ENCODE assay signal across 17 cellular contexts in the genomic region with DNA sequence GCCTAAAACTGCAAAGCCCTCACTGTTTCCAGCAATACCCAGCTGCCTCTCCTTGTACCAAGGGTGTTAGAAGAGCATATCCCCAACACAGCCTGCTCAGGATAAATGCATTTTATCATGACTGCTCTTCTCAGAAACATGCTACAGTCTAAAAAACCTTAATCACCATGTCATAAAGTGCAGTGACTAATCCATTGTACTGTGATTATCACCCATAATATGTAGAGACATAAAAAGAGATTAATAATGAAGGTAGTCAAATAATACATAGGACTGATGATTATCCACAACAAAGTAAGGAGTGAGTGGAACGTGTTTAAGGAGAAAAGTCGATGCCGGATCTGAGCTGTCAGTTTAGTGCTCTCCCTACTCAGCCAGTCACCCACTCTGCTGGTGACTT. TPM values are rescaled to one million over a fixed set of nuclear protein-coding genes. Genes with fewer than 3 reads are reported as not detected.
DNase-seq lines count a peak whose midpoint lies in the region; ATAC-seq and TF ChIP-seq lines count a peak whose summit lies in the region.
"Had no signal": no experiment of that assay in that cellular context is flagged by ENCODE, and none has a peak within 500 bp of the region (broad histone marks: within the 10 kb centered on the region; RNA-seq: fewer than 3 reads in every experiment).

No MANE protein-coding gene starts in this region.

- intact Hi-C loops in PC-3 (cut with micrococcal nuclease): no loop called here

- POLR2A ChIA-PET in PC-3 (lab: Charles Lee; ENCODE audit: unreplicated experiment): no interaction called here

- DNase-seq in GM23338 (ENCODE audit: low spot score) (no peak), PC-3 (peak; percentile 59), hepatocyte (ENCODE audit: low spot score) (no peak), NCI-H146 (lab: John Stamatoyannopoulos, UW) (no peak), HK-2 (ENCODE audit: unreplicated experiment) (no peak)
- DNase-seq in stimulated activated naive B cell treated with anti-CD40 and anti-IgM and Interleukin-4, amounts not matched to agents 10 μg/mL and 1 μg/mL and 100 μg/mL, for 72 hours: no peak
- DNase-seq: Caco-2; CD4-positive, CD25-positive, alpha-beta regulatory T cell; CD8-positive, alpha-beta T cell; DMS 273 treated with DMSO at 0.1 percent for 48 hours; DMS79 treated with DMSO at 0.1 percent for 48 hours; GF-D8; GOT3; HFFc6 had no signal

- H3F3A ChIP-seq in GM23338 (replicated peaks; ENCODE audit: low read depth): no peaks in the 10 kb centered on the region
- H3F3A ChIP-seq in PC-3 (ENCODE audit: low read length, unreplicated experiment): no peaks in the 10 kb centered on the region

- H4K20me1 ChIP-seq in GM23338 (replicated peaks; ENCODE audit: insufficient read depth) (no peaks in the 10 kb centered on the region), PC-3 (ENCODE audit: low read length) (no peaks in the 10 kb centered on the region), hepatocyte (ENCODE audit: insufficient read depth, poor library complexity, severe bottlenecking) (no peaks in the 10 kb centered on the region)
- H4K20me1 ChIP-seq: BLaER1 had no signal

- H3K27ac ChIP-seq in GM23338 (ENCODE audit: low read depth): no peak overlapping the region
- H3K27ac ChIP-seq in PC-3 (ENCODE audit: low read length): peak overlapping the region; percentile 82
- no peak overlapping the region for H3K27ac ChIP-seq in hepatocyte
- H3K27ac ChIP-seq: BLaER1, C4-2B had no signal

- H3K4me2 ChIP-seq in GM23338 (no peak overlapping the region), PC-3 (ENCODE audit: low read length) (peak overlapping the region; percentile 58), hepatocyte (peak overlapping the region; percentile 20)
- H3K4me2 ChIP-seq: BLaER1 had no signal

- no peaks in the 10 kb centered on the region for H3K36me3 ChIP-seq in GM23338 (ENCODE audit: insufficient read depth)
- no peaks in the 10 kb centered on the region for H3K36me3 ChIP-seq in PC-3 (ENCODE audit: low read depth, low read length)
- H3K36me3 ChIP-seq in hepatocyte (replicated peaks; ENCODE audit: insufficient read depth, low read depth): no peaks in the 10 kb centered on the region
- H3K36me3 ChIP-seq: BLaER1, HAP-1 had no signal

- no peaks in the 10 kb centered on the region for H3K27me3 ChIP-seq in GM23338 (ENCODE audit: insufficient read depth)
- no peaks in the 10 kb centered on the region for H3K27me3 ChIP-seq in PC-3 (ENCODE audit: low read length)
- no peaks in the 10 kb centered on the region for H3K27me3 ChIP-seq in hepatocyte
- H3K27me3 ChIP-seq: BLaER1 had no signal

- H3K79me2 ChIP-seq in GM23338 (replicated peaks; ENCODE audit: insufficient read depth) (no peaks in the 10 kb centered on the region), PC-3 (ENCODE audit: low read length) (no peaks in the 10 kb centered on the region), hepatocyte (no peaks in the 10 kb centered on the region)

- H3K36me3 Mint-ChIP-seq in GM23338 (ENCODE audit: low read depth): no peaks in the 10 kb centered on the region
- peaks cover 4 to 5% of the 10 kb centered on the region in 2 donors for H3K36me3 Mint-ChIP-seq in stimulated activated naive B cell treated with anti-CD40 and anti-IgM and Interleukin-4, amounts not matched to agents 10 μg/mL and 1 μg/mL and 100 μg/mL, for 72 hours
- H3K36me3 Mint-ChIP-seq: CD4-positive, CD25-positive, alpha-beta regulatory T cell; CD8-positive, alpha-beta T cell had no signal

- H3K4me1 ChIP-seq in GM23338 (ENCODE audit: insufficient read depth) (no peaks in the 10 kb centered on the region), PC-3 (ENCODE audit: insufficient read depth, low read length) (peaks cover 43% of the 10 kb centered on the region), hepatocyte (ENCODE audit: insufficient read depth) (peaks cover 5% of the 10 kb centered on the region)
- H3K4me1 ChIP-seq: Caco-2, HAP-1 had no signal

- no peak for ATAC-seq in GM23338
- ATAC-seq in PC-3: peak; percentile 51
- ATAC-seq in stimulated activated naive B cell treated with anti-CD40 and anti-IgM and Interleukin-4, amounts not matched to agents 10 μg/mL and 1 μg/mL and 100 μg/mL, for 72 hours (replicated peaks): no peak
- ATAC-seq: CD8-positive, alpha-beta T cell had no signal

- H3K27ac Mint-ChIP-seq in GM23338: peak overlapping the region; percentile 50; the same call in 1 of the 2 replicates
- H3K27ac Mint-ChIP-seq in stimulated activated naive B cell treated with anti-CD40 and anti-IgM and Interleukin-4, amounts not matched to agents 10 μg/mL and 1 μg/mL and 100 μg/mL, for 72 hours: peak overlapping the region; percentile 5
- H3K27ac Mint-ChIP-seq: CD4-positive, CD25-positive, alpha-beta regulatory T cell; CD8-positive, alpha-beta T cell; HFFc6 had no signal

- H3K9me2 ChIP-seq in GM23338 (ENCODE audit: insufficient read depth) (no peaks in the 10 kb centered on the region), PC-3 (replicated peaks; ENCODE audit: low read length) (no peaks in the 10 kb centered on the region), hepatocyte (replicated peaks; ENCODE audit: insufficient read depth) (no peaks in the 10 kb centered on the region)

- H3K4me3 ChIP-seq in GM23338: no peak overlapping the region
- H3K4me3 ChIP-seq in PC-3 (ENCODE audit: low read length): no peak overlapping the region
- no peak overlapping the region for H3K4me3 ChIP-seq in hepatocyte
- H3K4me3 ChIP-seq: BLaER1, HAP-1 had no signal

- no peaks in the 10 kb centered on the region for H3K9me3 ChIP-seq in PC-3 (ENCODE audit: low read length)
- H3K9me3 ChIP-seq in hepatocyte (ENCODE audit: low read depth): no peaks in the 10 kb centered on the region
- H3K9me3 ChIP-seq: BLaER1, Caco-2, HAP-1 had no signal

- CTCF ChIA-PET in PC-3 (lab: Charles Lee): interaction anchor here (0.7 kb wide), 1 partner anchor 617 kb away, joined by 3 read pairs; no protein-coding TSS in a partner anchor

- TF ChIP-seq CTCF in GM23338 (conservative IDR thresholded peaks at IDR 0.05; ENCODE audit: low read depth in 2 of 2) (no peak), PC-3 (conservative IDR thresholded peaks at IDR 0.05; ENCODE audit: low read depth, low read length) (no peak), hepatocyte (IDR thresholded peaks at IDR 0.05; ENCODE audit: poor library complexity) (no peak)

- H3K4me3 Mint-ChIP-seq in GM23338: no peak overlapping the region
- no peak overlapping the region for H3K4me3 Mint-ChIP-seq in stimulated activated naive B cell treated with anti-CD40 and anti-IgM and Interleukin-4, amounts not matched to agents 10 μg/mL and 1 μg/mL and 100 μg/mL, for 72 hours
- H3K4me3 Mint-ChIP-seq: CD4-positive, CD25-positive, alpha-beta regulatory T cell; CD8-positive, alpha-beta T cell; HFFc6 had no signal

- BruUV-seq in PC-3 (replicated peaks; lab: Mats Ljungman, UMichigan): no TSS peak

- no peaks in the 10 kb centered on the region for H3K9me3 Mint-ChIP-seq in GM23338
- H3K9me3 Mint-ChIP-seq in stimulated activated naive B cell treated with anti-CD40 and anti-IgM and Interleukin-4, amounts not matched to agents 10 μg/mL and 1 μg/mL and 100 μg/mL, for 72 hours: peaks cover 1 to 4% of the 10 kb centered on the region in 2 donors
- H3K9me3 Mint-ChIP-seq: CD8-positive, alpha-beta T cell; HFFc6 had no signal

- H3K4me1 Mint-ChIP-seq in GM23338: peaks cover 7% of the 10 kb centered on the region; the same call in 2 of the 3 replicates
- no peaks in the 10 kb centered on the region for H3K4me1 Mint-ChIP-seq in stimulated activated naive B cell treated with anti-CD40 and anti-IgM and Interleukin-4, amounts not matched to agents 10 μg/mL and 1 μg/mL and 100 μg/mL, for 72 hours
- H3K4me1 Mint-ChIP-seq: CD4-positive, CD25-positive, alpha-beta regulatory T cell had no signal

- 72% methylated on average over 3 of the region's 3 CpGs for WGBS in hepatocyte (ENCODE audit: low lambda C conversion rate, missing lambda C conversion rate)

- H3K27me3 Mint-ChIP-seq in GM23338 (ENCODE audit: insufficient read depth, low read depth, poor library complexity): no peaks in the 10 kb centered on the region
- H3K27me3 Mint-ChIP-seq in stimulated activated naive B cell treated with anti-CD40 and anti-IgM and Interleukin-4, amounts not matched to agents 10 μg/mL and 1 μg/mL and 100 μg/mL, for 72 hours: peaks cover 4 to 6% of the 10 kb centered on the region in 2 donors

- H2AFZ ChIP-seq in GM23338 (no peak overlapping the region), PC-3 (ENCODE audit: low read length) (peak overlapping the region; percentile 44), hepatocyte (no peak overlapping the region)

- H3K9ac ChIP-seq in PC-3 (ENCODE audit: low read length): peak overlapping the region; percentile 36; the same call in 1 of the 2 replicates
- H3K9ac ChIP-seq: BLaER1 had no signal

TF ChIP-seq in GM23338, 12 proteins besides CTCF, POLR2A, EP300 and RAD21 (continues in another document):
- no peak for TF ChIP-seq CREB1 (CRISPR knock-in tag; IDR thresholded peaks at IDR 0.05; ENCODE audit: low read depth)

RNA-seq across cellular contexts. Expression of a gene that starts 12.2 kb away (rescaled TPM):
- 63.1 and 74.4 TPM in 2 replicates for total RNA-seq in GM23338 (2014; rRNA removed; shearing (Covaris generic))
- polyA plus RNA-seq in GM23338 (2016; fragmentation: Nextera tagmentation; extraction: Ambion mirVana) (19.7 and 21.4 TPM in 2 replicates), hepatocyte (25.9 and 26.4 TPM in 2 replicates)
- total RNA-seq in PC-3 (2014; rRNA removed) (29.3 and 37.5 TPM in 2 replicates), hepatocyte (62.6 and 66.6 TPM in 2 replicates)
